In genomic region chr5:116135344-116135743, GRCh38 we compare ENCODE assay signal across 9 cellular contexts. TPM values are rescaled to one million over a fixed set of nuclear protein-coding genes. Genes with fewer than 3 reads are reported as not detected.
DNase-seq lines count a peak whose midpoint lies in the region; ATAC-seq, FAIRE-seq and TF ChIP-seq lines count a peak whose summit lies in the region.
"Had no signal": no experiment of that assay in that cellular context is flagged by ENCODE, and none has a peak within 500 bp of the region (broad histone marks: within the 10 kb centered on the region; RNA-seq: fewer than 3 reads in every experiment).

No MANE protein-coding gene starts in this region.

- no peak for FAIRE-seq in D721Med (lab: Jason Lieb, UNC)

- no TSS peak for BruUV-seq in PC-3 (replicated peaks; lab: Mats Ljungman, UMichigan)

- H3K9ac ChIP-seq in PC-3 (ENCODE audit: low read length), result no peak overlapping the region
- H3K9ac ChIP-seq: BLaER1 treated with 17β-estradiol and CSF1 and Interleukin-3, amounts not matched to agents 10 nM and 100 nM had no signal

- TF ChIP-seq CTCF in NB4 (IDR thresholded peaks at IDR 0.05; ENCODE audit: low read depth, low read length) (no peak), D721Med (IDR thresholded peaks at IDR 0.05; ENCODE audit: insufficient read depth, missing control alignments) (no peak), PC-3 (conservative IDR thresholded peaks at IDR 0.05; ENCODE audit: low read depth, low read length) (no peak)

- POLR2A ChIA-PET in PC-3 (lab: Charles Lee; ENCODE audit: unreplicated experiment), result no interaction called here

- no peaks in the 10 kb centered on the region for H3K36me3 ChIP-seq in PC-3 (ENCODE audit: low read depth, low read length)

- no peak overlapping the region for H3K27ac ChIP-seq in PC-3 (ENCODE audit: low read length)
- H3K27ac ChIP-seq: BLaER1 treated with 17β-estradiol and CSF1 and Interleukin-3, amounts not matched to agents 10 nM and 100 nM had no signal

- no peak overlapping the region for H3K4me3 ChIP-seq in NB4 (ENCODE audit: low read depth, low read length)
- H3K4me3 ChIP-seq in PC-3 (ENCODE audit: low read length), result no peak overlapping the region
- H3K4me3 ChIP-seq: BLaER1 treated with 17β-estradiol and CSF1 and Interleukin-3, amounts not matched to agents 10 nM and 100 nM had no signal

- no peaks in the 10 kb centered on the region for H3K27me3 ChIP-seq in PC-3 (ENCODE audit: low read length)
- H3K27me3 ChIP-seq: BLaER1 treated with 17β-estradiol and CSF1 and Interleukin-3, amounts not matched to agents 10 nM and 100 nM had no signal

- no peak overlapping the region for H2AFZ ChIP-seq in PC-3 (ENCODE audit: low read length)

- no peaks in the 10 kb centered on the region for H3K27me3 Mint-ChIP-seq in stimulated activated naive CD8-positive, alpha-beta T cell treated with anti-CD3 and anti-CD28 coated beads, Interleukin-15, Interleukin-2, amounts not matched to agents 100 ng/mL and 50 ng/mL, for 24 hours

- no peaks in the 10 kb centered on the region for H3K79me2 ChIP-seq in PC-3 (ENCODE audit: low read length)

- no peak overlapping the region for H3K4me3 Mint-ChIP-seq in stimulated activated naive CD8-positive, alpha-beta T cell treated with anti-CD3 and anti-CD28 coated beads, Interleukin-15, Interleukin-2, amounts not matched to agents 100 ng/mL and 50 ng/mL, for 24 hours

- TF ChIP-seq POLR2A in NB4 (IDR thresholded peaks at IDR 0.05; ENCODE audit: extremely low read depth, insufficient read length), result no peak

- H3F3A ChIP-seq in PC-3 (ENCODE audit: low read length, unreplicated experiment), result no peaks in the 10 kb centered on the region

- H3K4me2 ChIP-seq in PC-3 (ENCODE audit: low read length), result no peak overlapping the region

- peak; percentile 6 for DNase-seq in activated naive CD4-positive, alpha-beta T cell treated with Interleukin-2 at 50 U/mL for 16 hours
- no peak for DNase-seq in activated naive CD4-positive, alpha-beta T cell (lab: John Stamatoyannopoulos, UW)
- peak; percentile 5 for DNase-seq in NB4 (ENCODE audit: low read depth)
- DNase-seq in D721Med (ENCODE audit: insufficient read length, low spot score), result no peak
- no peak for DNase-seq in NK-92 treated with Interleukin-12 subunit alpha and Interleukin-12 subunit beta, amount 100 ng/mL, for 24 hours (lab: John Stamatoyannopoulos, UW)
- no peak for DNase-seq in PC-3

- peaks cover 11% of the 10 kb centered on the region for H3K36me3 Mint-ChIP-seq in stimulated activated naive CD8-positive, alpha-beta T cell treated with anti-CD3 and anti-CD28 coated beads, Interleukin-15, Interleukin-2, amounts not matched to agents 100 ng/mL and 50 ng/mL, for 24 hours (ENCODE audit: low read depth)

- H3K9me3 Mint-ChIP-seq in stimulated activated naive CD8-positive, alpha-beta T cell treated with anti-CD3 and anti-CD28 coated beads, Interleukin-15, Interleukin-2, amounts not matched to agents 100 ng/mL and 50 ng/mL, for 24 hours, result no peaks in the 10 kb centered on the region

- intact Hi-C loops in PC-3 (cut with micrococcal nuclease), result loop anchor here (5.0 kb wide), 4 partner anchors 362 to 812 kb away; partner anchors contain the start of gene SEMA6A

- CTCF ChIA-PET in PC-3 (lab: Charles Lee), result no interaction called here

- H3K9me2 ChIP-seq in PC-3 (replicated peaks; ENCODE audit: low read length), result no peaks in the 10 kb centered on the region

- H3K27ac Mint-ChIP-seq in stimulated activated naive CD8-positive, alpha-beta T cell treated with anti-CD3 and anti-CD28 coated beads, Interleukin-15, Interleukin-2, amounts not matched to agents 100 ng/mL and 50 ng/mL, for 24 hours, result peak overlapping the region; percentile 31

- no peaks in the 10 kb centered on the region for H3K4me1 ChIP-seq in PC-3 (ENCODE audit: insufficient read depth, low read length)
- H3K4me1 ChIP-seq: BLaER1 treated with 17β-estradiol and CSF1 and Interleukin-3, amounts not matched to agents 10 nM and 100 nM had no signal

- ATAC-seq in HG02852 (IDR thresholded peaks at IDR 0.05; ENCODE audit: unreplicated experiment), result peak; percentile 100
- ATAC-seq in PC-3, result no peak

- no peaks in the 10 kb centered on the region for H4K20me1 ChIP-seq in PC-3 (ENCODE audit: low read length)

- H3K4me1 Mint-ChIP-seq in stimulated activated naive CD8-positive, alpha-beta T cell treated with anti-CD3 and anti-CD28 coated beads, Interleukin-15, Interleukin-2, amounts not matched to agents 100 ng/mL and 50 ng/mL, for 24 hours (ENCODE audit: low read depth), result peaks cover 27% of the 10 kb centered on the region

- no peaks in the 10 kb centered on the region for H3K9me3 ChIP-seq in PC-3 (ENCODE audit: low read length)
- H3K9me3 ChIP-seq: BLaER1 treated with 17β-estradiol and CSF1 and Interleukin-3, amounts not matched to agents 10 nM and 100 nM had no signal

RNA-seq across cellular contexts. Expression of gene COMMD10, which starts 50.5 kb away (rescaled TPM):
- 8.8 and 17.7 TPM in 2 replicates for total RNA-seq in PC-3 (2014; rRNA removed)

Comparison
In these comparisons a context has a peak if more than half of its experiments do, and no peak if none do; other contexts are left out.
1. DNase-seq: peak in activated naive CD4-positive, alpha-beta T cell treated with Interleukin-2 at 50 U/mL for 16 hours (single experiment) and NB4 (single experiment); none in activated naive CD4-positive, alpha-beta T cell (0 of 4), D721Med (single experiment), NK-92 treated with Interleukin-12 subunit alpha and Interleukin-12 subunit beta, amount 100 ng/mL, for 24 hours (single experiment) and PC-3 (single experiment).